9 cellular contexts compared by ENCODE assay signal in the genomic region with DNA sequence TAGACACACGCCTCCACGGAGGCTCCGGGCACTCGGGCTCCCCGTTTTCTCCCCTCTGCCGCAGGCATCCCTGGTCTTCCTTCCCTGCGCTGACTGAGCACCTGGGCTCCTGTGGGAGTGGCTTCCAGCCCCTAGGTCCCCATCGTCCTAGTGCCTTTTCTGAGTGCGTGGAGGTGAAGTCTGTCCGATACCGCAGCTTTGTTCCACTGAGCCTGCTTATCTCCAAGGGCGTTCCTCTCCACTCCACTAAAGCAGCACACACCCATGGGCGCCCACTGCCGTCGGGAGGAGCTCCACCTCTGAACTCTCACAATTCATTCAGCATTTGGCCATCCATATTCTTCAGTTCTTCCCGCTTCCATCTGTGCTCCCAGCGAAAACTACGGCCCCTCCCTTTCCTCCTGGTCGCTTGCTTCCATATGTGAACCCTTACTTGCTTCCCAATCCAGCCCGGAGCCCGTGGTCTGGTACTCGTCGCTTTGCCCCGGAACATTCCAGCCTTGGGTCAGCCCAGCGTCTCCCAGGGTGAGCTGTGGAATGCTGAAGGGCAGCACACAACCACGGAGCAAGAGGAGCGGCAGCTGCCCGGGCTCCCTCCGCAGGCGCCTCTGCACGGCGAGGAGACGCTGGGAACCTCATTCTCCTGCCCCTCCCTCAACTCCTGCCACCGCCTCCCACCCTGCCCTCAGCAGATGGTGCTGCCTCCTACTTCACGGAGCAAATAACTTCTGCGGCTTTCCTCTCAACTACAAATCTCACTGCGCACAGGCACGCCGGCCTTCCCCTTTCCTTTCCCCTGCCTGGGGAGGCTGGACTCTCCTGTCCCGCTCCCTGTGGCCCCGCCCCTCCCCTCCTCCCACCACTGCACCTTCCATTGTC. TPM values are rescaled to one million over a fixed set of nuclear protein-coding genes. Genes with fewer than 3 reads are reported as not detected.
DNase-seq lines count a peak whose midpoint lies in the region; ATAC-seq and TF ChIP-seq lines count a peak whose summit lies in the region.
"Had no signal": no experiment of that assay in that cellular context is flagged by ENCODE, and none has a peak within 500 bp of the region (broad histone marks: within the 10 kb centered on the region; RNA-seq: fewer than 3 reads in every experiment).

No MANE protein-coding gene starts in this region.

- peak; percentile 78 for DNase-seq in DMS53 (lab: John Stamatoyannopoulos, UW)
- peak; percentile 60 for DNase-seq in M059J (ENCODE audit: low read depth)
- peak; percentile 90 for DNase-seq in WERI-Rb-1
- DNase-seq in dermis blood vessel endothelial cell, result peak; percentile 56
- DNase-seq in left lung, result peak; percentile 71 to 88
- DNase-seq in stimulated activated CD4-positive, alpha-beta T cell treated with anti-CD3 and anti-CD28 coated beads, Interleukin-4, amount 100 ng/mL, for 1 hour, result peak; percentile 38
- DNase-seq in RKO (ENCODE audit: low spot score), result no peak

- ATAC-seq in left lung (peak; percentile 75), HG02759 (IDR thresholded peaks at IDR 0.05; ENCODE audit: unreplicated experiment) (no peak)

- H3K9me3 ChIP-seq in WERI-Rb-1 (ENCODE audit: severe bottlenecking) (no peaks in the 10 kb centered on the region), left lung (no peaks in the 10 kb centered on the region)

- H3K36me3 ChIP-seq in WERI-Rb-1, result peaks cover 18% of the 10 kb centered on the region
- peaks cover 0 to 16% of the 10 kb centered on the region in 2 donors for H3K36me3 ChIP-seq in left lung

- intact Hi-C loops in left lung (cut with DNase I), result no loop called here

- TF ChIP-seq CTCF in WERI-Rb-1 (IDR thresholded peaks at IDR 0.05; ENCODE audit: low read depth, low read length) (peak; percentile 44), left lung (IDR thresholded peaks at IDR 0.05) (no peak)

- peaks cover 8 to 20% of the 10 kb centered on the region in 2 donors for H3K4me1 ChIP-seq in left lung

- H3K27ac ChIP-seq in WERI-Rb-1 (no peak overlapping the region), left lung (peak overlapping the region; percentile 46 to 75)

- H3K4me3 ChIP-seq in WERI-Rb-1 (ENCODE audit: low read depth, low read length) (peak overlapping the region; percentile 46), left lung (peak overlapping the region; percentile 28 to 41)

- H3K27me3 ChIP-seq in WERI-Rb-1 (ENCODE audit: insufficient read depth, low read depth, severe bottlenecking), result peaks cover 62% of the 10 kb centered on the region
- H3K27me3 ChIP-seq in left lung, result peaks cover 0 to 17% of the 10 kb centered on the region in 2 donors

RNA-seq across cellular contexts. Expression of gene ATP8B2, which starts 27.5 kb away (rescaled TPM):
- total RNA-seq in M059J (2014; rRNA removed; shearing (Covaris generic)), result 48.6 and 57.2 TPM in 2 replicates
- 90.0 and 108 TPM in 2 replicates for total RNA-seq in dermis blood vessel endothelial cell
- 10 to 100 TPM; 35.2 to 36.6 TPM for total RNA-seq in left lung

RNA-seq across cellular contexts. Expression of gene AQP10, which starts 31.9 kb away (rescaled TPM):
- total RNA-seq in M059J (2014; rRNA removed; shearing (Covaris generic)), result not detected in 2 replicates
- total RNA-seq in dermis blood vessel endothelial cell, result not detected in 2 replicates
- under 1 TPM; 0.20 to 0.34 TPM for total RNA-seq in left lung
- total RNA-seq: NCI-H460 had no signal

RNA-seq across cellular contexts. Expression of gene IL6R, which starts 52.3 kb away (rescaled TPM):
- 2.3 and 3.8 TPM in 2 replicates for total RNA-seq in M059J (2014; rRNA removed; shearing (Covaris generic))
- total RNA-seq in dermis blood vessel endothelial cell (23.3 and 25.2 TPM in 2 replicates), left lung (10 to 100 TPM; 45.0 to 65.3 TPM)
